ENCODE assay signal across 12 cellular contexts in the genomic region with DNA sequence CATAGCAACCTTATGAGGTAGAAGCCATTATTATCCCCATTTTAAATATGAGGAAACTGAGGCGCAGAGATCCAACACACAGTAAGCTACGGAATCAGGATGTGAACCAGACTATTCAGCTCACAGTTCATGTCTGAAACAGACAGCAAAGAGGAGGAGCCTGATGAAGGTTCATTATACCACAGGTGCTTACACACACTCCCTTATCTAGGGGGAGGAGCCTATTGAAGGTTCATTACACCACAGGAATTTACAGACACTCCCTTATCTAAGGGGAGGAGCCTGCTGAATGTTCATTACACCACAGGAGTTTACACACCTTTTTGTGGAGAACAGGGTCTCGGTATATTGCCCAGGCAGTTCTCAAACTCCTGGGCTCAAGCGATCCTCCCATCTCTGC. TPM values are rescaled to one million over a fixed set of nuclear protein-coding genes. Genes with fewer than 3 reads are reported as not detected.
A peak's percentile ranks its signal among the peaks of the same experiment; 100 is the strongest.
DNase-seq lines count a peak whose midpoint lies in the region; ATAC-seq, FAIRE-seq and TF ChIP-seq lines count a peak whose summit lies in the region.
"Had no signal": no experiment of that assay in that cellular context is flagged by ENCODE, and none has a peak within 500 bp of the region (broad histone marks: within the 10 kb centered on the region; RNA-seq: fewer than 3 reads in every experiment).

No MANE protein-coding gene starts in this region.

- H3K4me3 ChIP-seq in dorsolateral prefrontal cortex = no peak overlapping the region
- H3K4me3 ChIP-seq: esophagus muscularis mucosa, pancreas had no signal

- H3K27ac ChIP-seq in dorsolateral prefrontal cortex = no peak overlapping the region
- H3K27ac ChIP-seq: esophagus muscularis mucosa, pancreas had no signal

- in situ Hi-C loops in ACHN (cut with HindIII; ENCODE audit: low pct_ligation_motif_present, low pct_unique_long_range_greater_than_20kb, low sequenced_read_pairs) = no loop called here

- DNase-seq in ACHN = peak; percentile 46
- peak; percentile 23 for DNase-seq in ELF-1 (ENCODE audit: low read depth, low spot score)
- peak; percentile 33 for DNase-seq in RCC 7860 (ENCODE audit: low spot score)
- peak; percentile 45 for DNase-seq in iPS DF 19.7 (ENCODE audit: low read depth, low spot score)
- DNase-seq in head of caudate nucleus = no peak
- DNase-seq in dorsolateral prefrontal cortex = no peak
- DNase-seq: activated CD8-positive, alpha-beta memory T cell treated with anti-CD3 and anti-CD28 coated beads for 24 hours; aorta; pancreas had no signal

- ATAC-seq in GM19452 (IDR thresholded peaks at IDR 0.05; ENCODE audit: unreplicated experiment) = no peak
- ATAC-seq in HG02885 (IDR thresholded peaks at IDR 0.05; ENCODE audit: poor library complexity, unreplicated experiment) = no peak

- intact Hi-C loops in head of caudate nucleus (cut with DNase I) = no loop called here
- intact Hi-C loops in dorsolateral prefrontal cortex (cut with DNase I) = loop anchor here (5.0 kb wide), 1 partner anchor 733 kb away; no protein-coding TSS in a partner anchor

- no peaks in the 10 kb centered on the region for H3K27me3 ChIP-seq in dorsolateral prefrontal cortex
- H3K27me3 ChIP-seq: esophagus muscularis mucosa, pancreas had no signal

- FAIRE-seq in RCC 7860 (lab: Jason Lieb, UNC) = no peak
- FAIRE-seq: pancreas had no signal

- no peak for TF ChIP-seq CTCF in dorsolateral prefrontal cortex (IDR thresholded peaks at IDR 0.05 in 54 of 56, conservative IDR thresholded peaks at IDR 0.05 in 2 of 56; ENCODE audit: low read depth in 1 of 56, partially characterized antibody in 56 of 56)

RNA-seq across cellular contexts. Expression of a gene that starts 21.9 kb away (rescaled TPM):
- 10 to 100 TPM in 26 of 120 experiments, 1 to 10 TPM in 94; 3.5 to 15.9 (median 8.1) TPM for total RNA-seq in dorsolateral prefrontal cortex

Comparison
In these comparisons a context has a peak if more than half of its experiments do, and no peak if none do; other contexts are left out.
1. DNase-seq: peak in ACHN (single experiment), ELF-1 (single experiment), RCC 7860 (single experiment) and iPS DF 19.7 (single experiment); none in head of caudate nucleus (0 of 42) and dorsolateral prefrontal cortex (0 of 10).